ENCODE assay signal across 7 cellular contexts in the genomic region with DNA sequence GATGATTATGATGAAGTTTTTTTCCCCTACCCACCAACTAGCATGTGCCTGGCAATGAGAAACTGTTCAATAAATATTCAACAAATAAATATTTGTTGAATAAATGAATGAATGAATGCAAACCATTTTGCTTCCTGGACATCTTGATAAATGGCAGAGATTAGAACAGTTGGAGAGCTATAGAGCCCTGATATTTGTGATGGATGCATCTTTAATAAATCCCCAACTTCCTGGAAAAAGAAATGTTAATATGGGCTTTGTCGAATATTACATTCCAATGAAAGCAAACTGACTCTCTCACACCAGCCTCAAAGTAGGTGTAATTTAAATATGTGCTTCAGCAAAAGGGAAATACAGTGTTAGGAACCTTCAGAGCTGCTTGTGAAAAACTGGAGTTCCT.
"Had no signal": no experiment of that assay in that cellular context is flagged by ENCODE, and none has a peak within 500 bp of the region (broad histone marks: within the 10 kb centered on the region; RNA-seq: fewer than 3 reads in every experiment).

No MANE protein-coding gene starts in this region.

- H3K4me3 ChIP-seq: GM12878 had no signal

- FAIRE-seq: G401.6, GM12878, GM12891, GM12892, GM18507 had no signal

- ATAC-seq: GM12878 had no signal

- DNase-seq: GDM1, GF-D8 had no signal
